Comparison of ENCODE assay signal across 9 cellular contexts in genomic region chr21:43921979-43922945, GRCh38. TPM values are rescaled to one million over a fixed set of nuclear protein-coding genes. Genes with fewer than 3 reads are reported as not detected.
A peak's percentile ranks its signal among the peaks of the same experiment; 100 is the strongest.
DNase-seq lines count a peak whose midpoint lies in the region; ATAC-seq, FAIRE-seq and TF ChIP-seq lines count a peak whose summit lies in the region.
"Had no signal": no experiment of that assay in that cellular context is flagged by ENCODE, and none has a peak within 500 bp of the region (broad histone marks: within the 10 kb centered on the region; RNA-seq: fewer than 3 reads in every experiment).

No MANE protein-coding gene starts in this region.

- intact Hi-C loops in GM12878 (cut with micrococcal nuclease; ENCODE audit: unreplicated experiment): loop anchor here (1.0 to 5.0 kb wide), 3 partner anchors 17 to 255 kb away; no protein-coding TSS in a partner anchor

- in situ Hi-C loops in GM12878 (cut with MboI): loop anchor here (5.0 kb wide), 1 partner anchor 115 kb away; no protein-coding TSS in a partner anchor

- peaks cover under 1 to 23% of the 10 kb centered on the region in 2 experiments; a peak in 3 of 4 replicates for H3K36me3 ChIP-seq in GM12878 (ENCODE audit: control insufficient read depth in 2 of 2, insufficient read depth in 2 of 2, low read length in 1 of 2)

- H3K4me1 ChIP-seq in GM12878 (ENCODE audit: control insufficient read depth, insufficient read depth, low read length): peaks cover 27% of the 10 kb centered on the region

- TF ChIP-seq POLR2A in GM12878 (IDR thresholded peaks at IDR 0.05; ENCODE audit: low read depth, low read length): peak; percentile 80

- TF ChIP-seq EP300 in GM12878 (IDR thresholded peaks at IDR 0.05; ENCODE audit: borderline replicate concordance in 1 of 2, control insufficient read depth in 1 of 2, low read depth in 2 of 2, low read length in 2 of 2): peak; percentile 69 to 75; a peak in 3 of 4 replicates

- peak overlapping the region; percentile 73 for H3K4me2 ChIP-seq in GM12878 (ENCODE audit: control insufficient read depth, insufficient read depth)

- SMC1A ChIA-PET in GM12878 (lab: Charles Lee; ENCODE audit: uncharacterized antibody, unreplicated experiment): interaction anchor here (0.7 to 2.6 kb wide), 13 partner anchors 8 to 117 kb away, joined by 3 to 34 read pairs (median 4); no protein-coding TSS in a partner anchor

- DNase-seq in GM10248 (ENCODE audit: extremely low spot score): peak; percentile 78
- DNase-seq in T-helper 17 cell: no peak
- DNase-seq in GM12878 (ENCODE audit: low read depth, low spot score): peak; percentile 69
- peak in 2 of 3 donors; percentile 32 to 38 for DNase-seq in stimulated activated CD4-positive, alpha-beta T cell treated with anti-CD3 and anti-CD28 coated beads, Interleukin-12 subunit alpha, Interleukin-12 subunit beta, amount 100 ng/mL, for 48 hours (ENCODE audit: low read depth in 2 of 3, low spot score in 1 of 3)
- DNase-seq in 8988T: no peak
- no peak for DNase-seq in NCI-H2171 treated with DMSO at 0.1 percent for 48 hours (lab: John Stamatoyannopoulos, UW)
- no peak for DNase-seq in COLO668 (lab: John Stamatoyannopoulos, UW; ENCODE audit: unreplicated experiment)
- DNase-seq in midbrain (lab: John Stamatoyannopoulos, UW): no peak

- TF ChIP-seq RAD21 in GM12878 (IDR thresholded peaks at IDR 0.05; ENCODE audit: insufficient read depth, low read depth, low read length): no peak

- peak; percentile 41 for ATAC-seq in T-helper 17 cell
- ATAC-seq in GM12878: peak; percentile 61

- no peak overlapping the region; the same call in 1 of the 2 replicates for H2AFZ ChIP-seq in GM12878 (ENCODE audit: control insufficient read depth, low read depth, low read length)

- TSS peak; percentile 39 for BruUV-seq in GM12878 (replicated peaks; lab: Mats Ljungman, UMichigan)

- CTCF ChIA-PET in GM10248 (lab: Yijun Ruan, JAX): interaction anchor here (1.0 to 9.7 kb wide), 7 partner anchors 9 to 30 kb away, joined by 3 to 49 read pairs (median 4); no protein-coding TSS in a partner anchor
- CTCF ChIA-PET in GM12878 (lab: Yijun Ruan, JAX): interaction anchor here (1.0 to 3.3 kb wide), 5 partner anchors 9 to 59 kb away, joined by 3 to 24 read pairs (median 5); no protein-coding TSS in a partner anchor

- POLR2A ChIA-PET in GM10248 (lab: Yijun Ruan, JAX): no interaction called here
- POLR2A ChIA-PET in GM12878 (lab: Charles Lee): interaction anchor here (0.6 to 3.7 kb wide), 10 partner anchors 10 to 117 kb away, joined by 3 to 31 read pairs (median 4); partner anchors contain the start of gene TRAPPC10

- no peaks in the 10 kb centered on the region for H4K20me1 ChIP-seq in GM12878 (ENCODE audit: control insufficient read depth, insufficient read depth)

- H3K4me1 Mint-ChIP-seq in T-helper 17 cell: peaks cover 43% of the 10 kb centered on the region

- RAD21 ChIA-PET in GM12878 (lab: Charles Lee; ENCODE audit: unreplicated experiment): interaction anchor here (0.7 to 2.6 kb wide), 16 partner anchors 8 to 276 kb away, joined by 3 to 24 read pairs (median 6); partner anchors contain the start of gene RRP1

- H3K36me3 Mint-ChIP-seq in T-helper 17 cell (ENCODE audit: low read depth): no peaks in the 10 kb centered on the region

- no peaks in the 10 kb centered on the region for H3K27me3 Mint-ChIP-seq in T-helper 17 cell

- H3K9me3 ChIP-seq in T-helper 17 cell (ENCODE audit: control insufficient read depth, low read length, poor library complexity, severe bottlenecking) (no peaks in the 10 kb centered on the region), GM12878 (replicated peaks; ENCODE audit: control insufficient read depth, insufficient read depth, low read length) (no peaks in the 10 kb centered on the region)

- peak overlapping the region; percentile 62 for H3K9ac ChIP-seq in GM12878 (ENCODE audit: control insufficient read depth, insufficient read depth, low read length)

- H3K4me3 ChIP-seq in GM12878: 0 out of 2 replicates have a peak overlapping the region, but pooled peaks have one; percentile 6

- peak overlapping the region; percentile 90 for H3K27ac Mint-ChIP-seq in T-helper 17 cell

- peaks cover 77% of the 10 kb centered on the region for H3K79me2 ChIP-seq in GM12878 (ENCODE audit: control insufficient read depth, insufficient read depth, low read length)

- WGBS in GM12878 (ENCODE audit: insufficient coverage, insufficient replicate concordance, low lambda C conversion rate, missing lambda C conversion rate): 41% methylated on average over 27 of the region's 27 CpGs

- H3K4me3 Mint-ChIP-seq in T-helper 17 cell: peak overlapping the region; percentile 65

- TF ChIP-seq CTCF in GM10248 (IDR thresholded peaks at IDR 0.05; ENCODE audit: control extremely low read depth, extremely low read depth, low read depth, missing control alignments) (no peak), GM12878 (IDR thresholded peaks at IDR 0.05 in 2 of 3, conservative IDR thresholded peaks at IDR 0.05 in 1 of 3; ENCODE audit: control insufficient read depth in 2 of 3, extremely low read depth in 1 of 3, insufficient read depth in 1 of 3, low read depth in 3 of 3, low read length in 3 of 3) (no peak)

- peak overlapping the region; percentile 92 for H3K27ac ChIP-seq in GM12878 (ENCODE audit: control insufficient read depth, insufficient read depth)
- H3K27ac ChIP-seq: epithelial cell of prostate had no signal

- no peaks in the 10 kb centered on the region for H3K27me3 ChIP-seq in GM12878 (replicated peaks in 1 of 2; ENCODE audit: control insufficient read depth in 2 of 2, insufficient read depth in 2 of 2, low read length in 1 of 2)

- FAIRE-seq in GM12878 (lab: Jason Lieb, UNC): peak; percentile 23

TF ChIP-seq in GM12878, 131 proteins besides CTCF, POLR2A, EP300 and RAD21 (continues in another document):
- no peak for TF ChIP-seq CUX1 (IDR thresholded peaks at IDR 0.05; ENCODE audit: insufficient replicate concordance, low read depth, low read length)
- TF ChIP-seq ATF3 (IDR thresholded peaks at IDR 0.05; ENCODE audit: borderline replicate concordance, extremely low read depth, low read depth, low read length): no peak

RNA-seq across cellular contexts. Expression of gene AGPAT3, which starts 57.2 kb away (rescaled TPM):
- total RNA-seq in T-helper 17 cell: 10 to 100 TPM; 64.1 to 67.3 TPM
- total RNA-seq in GM12878 (2013; cell fraction: nucleolus; rRNA removed): 212 and 233 TPM in 2 replicates
- 46.9 and 47.8 TPM in 2 replicates for total RNA-seq in GM12878 (2014; rRNA removed)
- 26.1 and 28.2 TPM in 2 replicates for total RNA-seq in GM12878 (2014; rRNA removed; fragmentation: Illumina TruSeq; extraction: Trizol)
- 89.5 and 110 TPM in 2 replicates for total RNA-seq in GM12878 (2021)
- 17.3 TPM for polyA plus RNA-seq in GM12878 (2011; ENCODE audit: low read depth)
- 27.6 and 47.8 TPM in 2 replicates for polyA plus RNA-seq in GM12878 (2011; rRNA removed)
- polyA plus RNA-seq in GM12878 (2011; cell fraction: cytosol; rRNA removed): 59.2 and 60.5 TPM in 2 replicates
- polyA plus RNA-seq in GM12878 (2011; cell fraction: nucleus; rRNA removed): 80.2 and 83.8 TPM in 2 replicates
- polyA plus RNA-seq in GM12878 (2012): 36.8 and 49.6 TPM in 2 replicates
- 19.0 and 28.7 TPM in 2 replicates for polyA plus RNA-seq in GM12878 (2014; fragmentation: Illumina TruSeq; extraction: Trizol)
- polyA plus RNA-seq in GM12878 (2014; fragmentation: Nextera tagmentation; extraction: Ambion mirVana): 1 to 10 TPM; 1.2 to 3.7 TPM
- polyA plus RNA-seq in GM12878 (2014; rRNA removed): 50.0 and 53.6 TPM in 2 replicates
- 10 to 100 TPM; 17.5 to 33.0 TPM for polyA plus RNA-seq in GM12878 (2016; fragmentation: Nextera tagmentation; extraction: Ambion mirVana)
- 62.2 and 76.5 TPM in 2 replicates for polyA minus RNA-seq in GM12878 (2011; rRNA and poly(A)+ RNA removed)
- 24.3 and 30.6 TPM in 2 replicates for polyA minus RNA-seq in GM12878 (2011; cell fraction: cytosol; rRNA and poly(A)+ RNA removed)
- polyA minus RNA-seq in GM12878 (2011; cell fraction: nucleus; rRNA and poly(A)+ RNA removed): 23.3 and 43.3 TPM in 2 replicates

Comparison
In these comparisons a context has a peak if more than half of its experiments do, and no peak if none do; other contexts are left out.
1. DNase-seq: peak in GM10248 (single experiment), GM12878 (single experiment) and stimulated activated CD4-positive, alpha-beta T cell treated with anti-CD3 and anti-CD28 coated beads, Interleukin-12 subunit alpha, Interleukin-12 subunit beta, amount 100 ng/mL, for 48 hours (2 of 3); none in T-helper 17 cell (0 of 3), 8988T (single experiment), NCI-H2171 treated with DMSO at 0.1 percent for 48 hours (single experiment), COLO668 (single experiment) and midbrain (single experiment).